ENCODE assay signal across 19 cellular contexts in genomic region chr10:691216-691615, GRCh38. TPM values are rescaled to one million over a fixed set of nuclear protein-coding genes. Genes with fewer than 3 reads are reported as not detected.
A peak's percentile ranks its signal among the peaks of the same experiment; 100 is the strongest.
DNase-seq lines count a peak whose midpoint lies in the region; ATAC-seq and TF ChIP-seq lines count a peak whose summit lies in the region.
"Had no signal": no experiment of that assay in that cellular context is flagged by ENCODE, and none has a peak within 500 bp of the region (broad histone marks: within the 10 kb centered on the region; RNA-seq: fewer than 3 reads in every experiment).

No MANE protein-coding gene starts in this region.

- peaks cover 7% of the 10 kb centered on the region for H3K4me1 Mint-ChIP-seq in activated naive CD8-positive, alpha-beta T cell (ENCODE audit: low read depth)
- peaks cover 2% of the 10 kb centered on the region for H3K4me1 Mint-ChIP-seq in activated naive CD8-positive, alpha-beta T cell treated with anti-CD3 and anti-CD28 coated beads for 36 hours
- peaks cover 63% of the 10 kb centered on the region for H3K4me1 Mint-ChIP-seq in brain
- H3K4me1 Mint-ChIP-seq in naive thymus-derived CD8-positive, alpha-beta T cell = peaks cover 3 to 13% (median 6%) of the 10 kb centered on the region in 4 donors

- intact Hi-C loops in ovary (cut with DNase I) = loop anchor here in 2 of 4 donors (5.0 kb wide), 2 partner anchors 179 to 241 kb away; partner anchors contain the start of gene LARP4B (in 1 of the 2)

- H3K4me3 ChIP-seq in stomach smooth muscle (ENCODE audit: low read length in 2 of 2) = no peak overlapping the region
- H3K4me3 ChIP-seq in ovary = no peak overlapping the region

- peak overlapping the region; percentile 51 for H3K4me3 Mint-ChIP-seq in activated naive CD8-positive, alpha-beta T cell
- no peak overlapping the region for H3K4me3 Mint-ChIP-seq in activated naive CD8-positive, alpha-beta T cell treated with anti-CD3 and anti-CD28 coated beads for 36 hours
- H3K4me3 Mint-ChIP-seq in brain = peak overlapping the region; percentile 58 to 83 (median 75)
- H3K4me3 Mint-ChIP-seq in naive thymus-derived CD8-positive, alpha-beta T cell = peak overlapping the region in 7 of 10 donors; percentile 33 to 68 (median 57)

- H3K36me3 Mint-ChIP-seq in activated naive CD8-positive, alpha-beta T cell = no peaks in the 10 kb centered on the region
- H3K36me3 Mint-ChIP-seq in activated naive CD8-positive, alpha-beta T cell treated with anti-CD3 and anti-CD28 coated beads for 36 hours = no peaks in the 10 kb centered on the region
- peaks cover 16% of the 10 kb centered on the region for H3K36me3 Mint-ChIP-seq in brain
- H3K36me3 Mint-ChIP-seq in naive thymus-derived CD8-positive, alpha-beta T cell = peaks cover 0 to 6% (median 4%) of the 10 kb centered on the region in 3 donors
- H3K36me3 Mint-ChIP-seq: IgD-negative memory B cell had no signal

- no peak for TF ChIP-seq EP300 in ovary (IDR thresholded peaks at IDR 0.05)

- peaks cover 23% of the 10 kb centered on the region for H3K4me1 ChIP-seq in stomach smooth muscle (ENCODE audit: control insufficient read depth, insufficient read depth, low read length)
- peaks cover 11% of the 10 kb centered on the region for H3K4me1 ChIP-seq in ovary (ENCODE audit: insufficient read depth)

- DNase-seq in activated naive CD8-positive, alpha-beta T cell treated with anti-CD3 and anti-CD28 coated beads for 36 hours = no peak
- DNase-seq in naive thymus-derived CD8-positive, alpha-beta T cell = no peak
- DNase-seq in ovary = no peak
- DNase-seq: activated CD4-positive, alpha-beta T cell treated with anti-CD3 and anti-CD28 coated beads, Interleukin-2, amount 10 ng/mL, durations not matched to agents 7 days and 5 days; activated CD8-positive, alpha-beta memory T cell treated with anti-CD3 and anti-CD28 coated beads, Interleukin-2, amount 50 U/mL, for 4 hours; cortex of kidney; GOT3; heart right ventricle; NCI-H1436 treated with DMSO at 0.1 percent for 48 hours; NCI-H2171; NCI-H526 treated with DMSO at 0.1 percent for 48 hours had no signal

- H3K27me3 ChIP-seq in stomach smooth muscle (ENCODE audit: control insufficient read depth in 1 of 2, insufficient read depth in 2 of 2, low read length in 2 of 2) (no peaks in the 10 kb centered on the region), ovary (no peaks in the 10 kb centered on the region)

- TF ChIP-seq CTCF in brain (conservative IDR thresholded peaks at IDR 0.05) (no peak), ovary (IDR thresholded peaks at IDR 0.05) (no peak)

- H3K27ac Mint-ChIP-seq in activated naive CD8-positive, alpha-beta T cell = no peak overlapping the region
- no peak overlapping the region for H3K27ac Mint-ChIP-seq in activated naive CD8-positive, alpha-beta T cell treated with anti-CD3 and anti-CD28 coated beads for 36 hours
- H3K27ac Mint-ChIP-seq in brain = peak overlapping the region; percentile 50 to 94 (median 67)
- H3K27ac Mint-ChIP-seq in naive thymus-derived CD8-positive, alpha-beta T cell = no peak overlapping the region
- H3K27ac Mint-ChIP-seq: activated CD4-positive, alpha-beta T cell treated with anti-CD3 and anti-CD28 coated beads, Interleukin-2, amount 10 ng/mL, durations not matched to agents 7 days and 5 days; IgD-negative memory B cell had no signal

- no peak for TF ChIP-seq POLR2A in ovary (IDR thresholded peaks at IDR 0.05)

- peaks cover 34% of the 10 kb centered on the region for H3K27me3 Mint-ChIP-seq in activated naive CD8-positive, alpha-beta T cell
- H3K27me3 Mint-ChIP-seq in activated naive CD8-positive, alpha-beta T cell treated with anti-CD3 and anti-CD28 coated beads for 36 hours = peaks cover 61% of the 10 kb centered on the region
- peaks cover 5% of the 10 kb centered on the region for H3K27me3 Mint-ChIP-seq in brain
- peaks cover 30 to 71% (median 47%) of the 10 kb centered on the region in 5 donors for H3K27me3 Mint-ChIP-seq in naive thymus-derived CD8-positive, alpha-beta T cell

- H3K9me3 Mint-ChIP-seq in activated naive CD8-positive, alpha-beta T cell (ENCODE audit: low read depth) = no peaks in the 10 kb centered on the region
- H3K9me3 Mint-ChIP-seq in activated naive CD8-positive, alpha-beta T cell treated with anti-CD3 and anti-CD28 coated beads for 36 hours = no peaks in the 10 kb centered on the region
- no peaks in the 10 kb centered on the region for H3K9me3 Mint-ChIP-seq in brain
- peaks cover 0 to 3% (median 0%) of the 10 kb centered on the region in 9 donors for H3K9me3 Mint-ChIP-seq in naive thymus-derived CD8-positive, alpha-beta T cell
- H3K9me3 Mint-ChIP-seq: activated CD4-positive, alpha-beta T cell treated with anti-CD3 and anti-CD28 coated beads, Interleukin-2, amount 10 ng/mL, durations not matched to agents 7 days and 5 days; IgD-negative memory B cell had no signal

- H3K36me3 ChIP-seq in stomach smooth muscle (ENCODE audit: control insufficient read depth in 2 of 2, insufficient read depth in 2 of 2, low read length in 2 of 2) = no peaks in the 10 kb centered on the region
- H3K36me3 ChIP-seq in ovary = no peaks in the 10 kb centered on the region
- H3K36me3 ChIP-seq: heart right ventricle, tibial artery had no signal

- no peaks in the 10 kb centered on the region for H3K9me3 ChIP-seq in stomach smooth muscle (ENCODE audit: control insufficient read depth in 2 of 2, low read length in 2 of 2)
- no peaks in the 10 kb centered on the region for H3K9me3 ChIP-seq in ovary
- H3K9me3 ChIP-seq: heart right ventricle, tibial artery had no signal

- no peak for ATAC-seq in naive thymus-derived CD8-positive, alpha-beta T cell
- ATAC-seq in GM21576 (IDR thresholded peaks at IDR 0.05; ENCODE audit: unreplicated experiment) (no peak), GM19455 (IDR thresholded peaks at IDR 0.05; ENCODE audit: unreplicated experiment) (no peak)
- ATAC-seq: Right ventricle myocardium inferior had no signal

- 91 to 92% (median 91%) methylated on average over 18 of the region's 18 CpGs for WGBS in ovary, 3 donors

- no peak overlapping the region for H3K9ac ChIP-seq in stomach smooth muscle (ENCODE audit: low read length in 2 of 2)

- POLR2A ChIA-PET in naive thymus-derived CD8-positive, alpha-beta T cell (lab: Charles Lee) = no interaction called here

- H3K27ac ChIP-seq in stomach smooth muscle (ENCODE audit: low read length) = peak overlapping the region; percentile 31
- H3K27ac ChIP-seq in ovary = no peak overlapping the region

RNA-seq across cellular contexts. Expression of gene DIP2C, which starts 1.7 kb away (rescaled TPM):
- under 1 TPM; 0.22 to 0.54 TPM for total RNA-seq in activated naive CD8-positive, alpha-beta T cell treated with anti-CD3 and anti-CD28 coated beads for 36 hours
- polyA plus RNA-seq in brain (ENCODE audit: insufficient read depth, low read depth, low replicate concordance) (22.3 TPM), ovary (10 to 100 TPM; 10.1 to 12.7 TPM)
- 1 to 10 TPM; 3.8 to 3.9 TPM for total RNA-seq in naive thymus-derived CD8-positive, alpha-beta T cell
- 1 to 10 TPM in 1 of 3 donors, under 1 TPM in 2; 0.32 to 1.2 (median 0.76) TPM for polyA plus RNA-seq in naive thymus-derived CD8-positive, alpha-beta T cell
- 10 to 100 TPM; 13.9 to 29.4 (median 23.9) TPM for total RNA-seq in ovary

Comparison
In these comparisons a context has a peak if more than half of its experiments do, and no peak if none do; other contexts are left out.
1. H3K27ac Mint-ChIP-seq: peak in brain (5 of 5); none in activated naive CD8-positive, alpha-beta T cell (single experiment), activated naive CD8-positive, alpha-beta T cell treated with anti-CD3 and anti-CD28 coated beads for 36 hours (single experiment) and naive thymus-derived CD8-positive, alpha-beta T cell (0 of 10).